11 cellular contexts compared by ENCODE assay signal in genomic region chr16:84514295-84514873, GRCh38. TPM values are rescaled to one million over a fixed set of nuclear protein-coding genes. Genes with fewer than 3 reads are reported as not detected.
DNase-seq lines count a peak whose midpoint lies in the region; ATAC-seq and TF ChIP-seq lines count a peak whose summit lies in the region.
"Had no signal": no experiment of that assay in that cellular context is flagged by ENCODE, and none has a peak within 500 bp of the region (broad histone marks: within the 10 kb centered on the region; RNA-seq: fewer than 3 reads in every experiment).

No MANE protein-coding gene starts in this region.

- H3K27ac ChIP-seq in SU-DHL-6 (ENCODE audit: low read depth, low read length) = peak overlapping the region; percentile 93
- peak overlapping the region in 1 of 4 donors; percentile 9 for H3K27ac ChIP-seq in tibial nerve

- H4K20me1 ChIP-seq in SU-DHL-6 (ENCODE audit: low read depth, low read length) = no peaks in the 10 kb centered on the region

- H3K4me3 ChIP-seq in SU-DHL-6 (ENCODE audit: insufficient read depth, low read length, poor library complexity, severe bottlenecking) = peak overlapping the region; percentile 3
- H3K4me3 ChIP-seq in tibial nerve = no peak overlapping the region
- H3K4me3 ChIP-seq in foreskin fibroblast (ENCODE audit: low read depth in 1 of 2, low read length in 2 of 2) = no peak overlapping the region
- H3K4me3 ChIP-seq: upper lobe of right lung had no signal

- peak; percentile 2 to 47 for ATAC-seq in activated T-cell treated with anti-CD3 and anti-CD28 coated beads, Interleukin-2, amount 50 U/mL, for 4 hours
- ATAC-seq in HG03097 (IDR thresholded peaks at IDR 0.05; ENCODE audit: low FRiP score, unreplicated experiment) = no peak

- H3K4me1 ChIP-seq in tibial nerve = peaks cover 0 to 6% (median 0%) of the 10 kb centered on the region in 4 donors

- H3K79me2 ChIP-seq in SU-DHL-6 (ENCODE audit: insufficient read depth, low read length) = no peaks in the 10 kb centered on the region

- 65 to 70% methylated on average over 14 of the region's 14 CpGs for WGBS in tibial nerve, 2 donors

- peak overlapping the region; percentile 57 for H3K9ac ChIP-seq in SU-DHL-6 (ENCODE audit: low read length)

- no peaks in the 10 kb centered on the region for H3K36me3 ChIP-seq in SU-DHL-6 (ENCODE audit: low read length)
- no peaks in the 10 kb centered on the region for H3K36me3 ChIP-seq in tibial nerve
- H3K36me3 ChIP-seq: brain microvascular endothelial cell, upper lobe of right lung had no signal

- H3K36me3 Mint-ChIP-seq in activated T-cell treated with anti-CD3 and anti-CD28 coated beads, Interleukin-2, amount 50 U/mL, for 4 hours (ENCODE audit: insufficient read depth) = no peaks in the 10 kb centered on the region
- no peaks in the 10 kb centered on the region for H3K36me3 Mint-ChIP-seq in glutamatergic neuron (ENCODE audit: unreplicated experiment)
- no peaks in the 10 kb centered on the region for H3K36me3 Mint-ChIP-seq in stimulated activated naive CD8-positive, alpha-beta T cell treated with anti-CD3 and anti-CD28 coated beads, Interleukin-15, Interleukin-2, amounts not matched to agents 100 ng/mL and 50 ng/mL, for 24 hours (ENCODE audit: low read depth)

- H3K9me2 ChIP-seq in SU-DHL-6 (replicated peaks; ENCODE audit: insufficient read depth, low read length) = no peaks in the 10 kb centered on the region

- no peak for TF ChIP-seq EP300 in tibial nerve (IDR thresholded peaks at IDR 0.05)

- no peak for DNase-seq in activated T-cell treated with anti-CD3 and anti-CD28 coated beads, Interleukin-2, amount 50 U/mL, for 4 hours
- no peak for DNase-seq in activated T-cell treated with anti-CD3 and anti-CD28 coated beads, Interleukin-2, amount 50 U/mL, for 1 hour
- DNase-seq in glutamatergic neuron (no peak), tibial nerve (ENCODE audit: low spot score in 2 of 2) (no peak), foreskin fibroblast (no peak)
- DNase-seq: brain microvascular endothelial cell, NCI-H1436 had no signal

- no peaks in the 10 kb centered on the region for H3K27me3 Mint-ChIP-seq in activated T-cell treated with anti-CD3 and anti-CD28 coated beads, Interleukin-2, amount 50 U/mL, for 4 hours (ENCODE audit: low read depth)
- H3K27me3 Mint-ChIP-seq in glutamatergic neuron (ENCODE audit: unreplicated experiment) = peaks cover 5% of the 10 kb centered on the region
- H3K27me3 Mint-ChIP-seq in stimulated activated naive CD8-positive, alpha-beta T cell treated with anti-CD3 and anti-CD28 coated beads, Interleukin-15, Interleukin-2, amounts not matched to agents 100 ng/mL and 50 ng/mL, for 24 hours = no peaks in the 10 kb centered on the region

- peak overlapping the region; percentile 56 for H3K4me2 ChIP-seq in SU-DHL-6 (ENCODE audit: low read depth, low read length, poor library complexity, severe bottlenecking)

- H3K27me3 ChIP-seq in SU-DHL-6 (ENCODE audit: low read length) (no peaks in the 10 kb centered on the region), tibial nerve (no peaks in the 10 kb centered on the region)
- H3K27me3 ChIP-seq: brain microvascular endothelial cell, upper lobe of right lung had no signal

- H3F3A ChIP-seq in SU-DHL-6 (ENCODE audit: insufficient read depth) = peaks cover 9% of the 10 kb centered on the region

- peak overlapping the region; percentile 90 for H2AFZ ChIP-seq in SU-DHL-6 (ENCODE audit: low read depth, low read length, severe bottlenecking)

- peak overlapping the region; percentile 61 for H3K4me3 Mint-ChIP-seq in activated T-cell treated with anti-CD3 and anti-CD28 coated beads, Interleukin-2, amount 50 U/mL, for 4 hours
- no peak overlapping the region for H3K4me3 Mint-ChIP-seq in glutamatergic neuron (ENCODE audit: unreplicated experiment)
- H3K4me3 Mint-ChIP-seq in stimulated activated naive CD8-positive, alpha-beta T cell treated with anti-CD3 and anti-CD28 coated beads, Interleukin-15, Interleukin-2, amounts not matched to agents 100 ng/mL and 50 ng/mL, for 24 hours = peak overlapping the region; percentile 33

- peaks cover 63% of the 10 kb centered on the region for H3K4me1 Mint-ChIP-seq in activated T-cell treated with anti-CD3 and anti-CD28 coated beads, Interleukin-2, amount 50 U/mL, for 4 hours (ENCODE audit: low read depth)
- peaks cover 17% of the 10 kb centered on the region for H3K4me1 Mint-ChIP-seq in glutamatergic neuron (ENCODE audit: low read depth, unreplicated experiment)
- H3K4me1 Mint-ChIP-seq in stimulated activated naive CD8-positive, alpha-beta T cell treated with anti-CD3 and anti-CD28 coated beads, Interleukin-15, Interleukin-2, amounts not matched to agents 100 ng/mL and 50 ng/mL, for 24 hours (ENCODE audit: low read depth) = peaks cover 73% of the 10 kb centered on the region

- no peak for TF ChIP-seq POLR2A in tibial nerve (IDR thresholded peaks at IDR 0.05)

- TF ChIP-seq CTCF in SU-DHL-6 (IDR thresholded peaks at IDR 0.05; ENCODE audit: insufficient read depth, low read length, poor library complexity, severe bottlenecking) = no peak
- TF ChIP-seq CTCF in glutamatergic neuron (IDR thresholded peaks at IDR 0.05; ENCODE audit: partially characterized antibody, unreplicated experiment) = no peak
- no peak for TF ChIP-seq CTCF in tibial nerve (IDR thresholded peaks at IDR 0.05)
- no peak for TF ChIP-seq CTCF in foreskin fibroblast (IDR thresholded peaks at IDR 0.05; ENCODE audit: low read depth, low read length)

- no peaks in the 10 kb centered on the region for H3K9me3 ChIP-seq in SU-DHL-6 (ENCODE audit: insufficient read depth, low read length)
- H3K9me3 ChIP-seq in tibial nerve = no peaks in the 10 kb centered on the region
- H3K9me3 ChIP-seq: upper lobe of right lung had no signal

- no peaks in the 10 kb centered on the region for H3K9me3 Mint-ChIP-seq in activated T-cell treated with anti-CD3 and anti-CD28 coated beads, Interleukin-2, amount 50 U/mL, for 4 hours
- H3K9me3 Mint-ChIP-seq in glutamatergic neuron (ENCODE audit: unreplicated experiment) = peaks cover 1% of the 10 kb centered on the region
- H3K9me3 Mint-ChIP-seq in stimulated activated naive CD8-positive, alpha-beta T cell treated with anti-CD3 and anti-CD28 coated beads, Interleukin-15, Interleukin-2, amounts not matched to agents 100 ng/mL and 50 ng/mL, for 24 hours = no peaks in the 10 kb centered on the region

- peak overlapping the region; percentile 55 for H3K27ac Mint-ChIP-seq in glutamatergic neuron (ENCODE audit: unreplicated experiment)
- peak overlapping the region; percentile 95 for H3K27ac Mint-ChIP-seq in stimulated activated naive CD8-positive, alpha-beta T cell treated with anti-CD3 and anti-CD28 coated beads, Interleukin-15, Interleukin-2, amounts not matched to agents 100 ng/mL and 50 ng/mL, for 24 hours

RNA-seq across cellular contexts. Expression of gene MEAK7, which starts 9.9 kb away (rescaled TPM):
- total RNA-seq in activated T-cell treated with anti-CD3 and anti-CD28 coated beads, Interleukin-2, amount 50 U/mL, for 4 hours = 1 to 10 TPM; 2.2 to 2.7 (median 2.4) TPM
- total RNA-seq in glutamatergic neuron (ENCODE audit: unreplicated experiment) (44.8 TPM), tibial nerve (10 to 100 TPM in 3 of 4 donors, 1 to 10 TPM in 1; 9.2 to 15.9 (median 14.3) TPM)
